In the genomic region with DNA sequence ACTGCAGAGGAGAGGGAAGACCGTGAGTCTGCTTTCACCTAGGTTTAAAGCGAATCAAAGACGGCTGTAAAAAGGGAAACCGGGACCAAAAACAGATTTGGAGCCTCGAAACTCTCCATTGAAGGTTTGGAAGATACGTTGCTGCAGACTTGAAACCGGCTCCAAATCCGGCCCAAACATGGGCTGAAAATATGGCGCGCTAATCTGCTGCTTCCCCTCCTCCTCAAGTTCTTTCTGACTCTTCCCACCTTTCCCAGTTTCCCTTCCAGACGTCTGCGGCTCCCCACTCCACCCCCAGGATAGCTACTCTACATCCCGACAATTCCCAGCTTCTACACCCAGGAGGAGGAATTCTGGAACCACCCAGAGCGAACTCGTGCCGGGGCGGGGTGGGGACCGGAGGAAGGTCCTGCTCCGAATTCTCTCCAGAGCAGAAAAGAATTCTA, we compare ENCODE assay signal across 8 cellular contexts. TPM values are rescaled to one million over a fixed set of nuclear protein-coding genes. Genes with fewer than 3 reads are reported as not detected.
DNase-seq lines count a peak whose midpoint lies in the region; ATAC-seq and TF ChIP-seq lines count a peak whose summit lies in the region.

No MANE protein-coding gene starts in this region.

- CTCF ChIA-PET in CD8-positive, alpha-beta memory T cell (lab: Charles Lee), result interaction anchor here (0.7 to 3.3 kb wide), 19 partner anchors 8 to 626 kb away, joined by 3 to 130 read pairs (median 9); a partner anchor contains a TSS
- CTCF ChIA-PET in WTC11 (lab: Charles Lee), result interaction anchor here (2.0 to 3.0 kb wide), 4 partner anchors 9 to 604 kb away, joined by 4 to 120 read pairs (median 19); a partner anchor contains a TSS

- ATAC-seq in WTC11, result no peak; the same call in 1 of the 2 replicates
- no peak for ATAC-seq in gastroesophageal sphincter
- peak in 1 of 4 donors; percentile 18 for ATAC-seq in psoas muscle
- ATAC-seq in activated naive CD4-positive, alpha-beta T cell treated with anti-CD3 and anti-CD28 coated beads, Interleukin-2, amount 50 U/mL, for 72 hours, result no peak

- peak overlapping the region; percentile 84 for H3K4me3 ChIP-seq in CD8-positive, alpha-beta memory T cell (ENCODE audit: low read length)
- H3K4me3 ChIP-seq in gastroesophageal sphincter (peak overlapping the region; percentile 26 to 57), psoas muscle (peak overlapping the region; percentile 73)

- peaks cover 13 to 59% (median 18%) of the 10 kb centered on the region in 3 donors for H3K36me3 Mint-ChIP-seq in CD8-positive, alpha-beta memory T cell
- H3K36me3 Mint-ChIP-seq in WTC11, result no peaks in the 10 kb centered on the region
- peaks cover 9 to 27% of the 10 kb centered on the region in 2 donors for H3K36me3 Mint-ChIP-seq in activated naive CD4-positive, alpha-beta T cell treated with anti-CD3 and anti-CD28 coated beads, Interleukin-2, amount 50 U/mL, for 72 hours

- H3K27ac ChIP-seq in CD8-positive, alpha-beta memory T cell (ENCODE audit: low read depth, low read length), result peak overlapping the region; percentile 72
- H3K27ac ChIP-seq in gastroesophageal sphincter (peak overlapping the region in 1 of 4 donors; percentile 20), psoas muscle (no peak overlapping the region)

- no peaks in the 10 kb centered on the region for H3K9me3 Mint-ChIP-seq in CD8-positive, alpha-beta memory T cell
- no peaks in the 10 kb centered on the region for H3K9me3 Mint-ChIP-seq in WTC11
- H3K9me3 Mint-ChIP-seq in activated naive CD4-positive, alpha-beta T cell treated with anti-CD3 and anti-CD28 coated beads, Interleukin-2, amount 50 U/mL, for 72 hours, result no peaks in the 10 kb centered on the region

- no peak for TF ChIP-seq POLR2A in gastroesophageal sphincter (IDR thresholded peaks at IDR 0.05)

- H3K36me3 ChIP-seq in CD8-positive, alpha-beta memory T cell (ENCODE audit: insufficient read depth, low read length), result peaks cover 6% of the 10 kb centered on the region
- no peaks in the 10 kb centered on the region for H3K36me3 ChIP-seq in gastroesophageal sphincter
- H3K36me3 ChIP-seq in psoas muscle (ENCODE audit: insufficient read depth in 1 of 2, low read depth in 1 of 2), result no peaks in the 10 kb centered on the region

- no peak for TF ChIP-seq EP300 in gastroesophageal sphincter (IDR thresholded peaks at IDR 0.05)

- POLR2A ChIA-PET in CD8-positive, alpha-beta memory T cell (lab: Charles Lee), result interaction anchor here (0.6 to 2.9 kb wide), 7 partner anchors 9 to 635 kb away, joined by 3 to 52 read pairs (median 14); a partner anchor contains a TSS
- POLR2A ChIA-PET in WTC11 (lab: Charles Lee), result interaction anchor here (2.1 kb wide), 1 partner anchor 8 kb away, joined by 9 read pairs; a partner anchor contains a TSS

- peaks cover 38 to 59% (median 47%) of the 10 kb centered on the region in 3 donors for H3K4me1 Mint-ChIP-seq in CD8-positive, alpha-beta memory T cell
- peaks cover 59% of the 10 kb centered on the region for H3K4me1 Mint-ChIP-seq in WTC11

- peak overlapping the region; percentile 95 to 100 (median 99) for H3K4me3 Mint-ChIP-seq in CD8-positive, alpha-beta memory T cell
- peak overlapping the region; percentile 82 for H3K4me3 Mint-ChIP-seq in WTC11

- no peaks in the 10 kb centered on the region for H3K27me3 ChIP-seq in CD8-positive, alpha-beta memory T cell (ENCODE audit: insufficient read depth, low read length, poor library complexity, severe bottlenecking)
- peaks cover 63% of the 10 kb centered on the region for H3K27me3 ChIP-seq in gastroesophageal sphincter
- H3K27me3 ChIP-seq in psoas muscle (ENCODE audit: insufficient read depth in 3 of 3, low read length in 2 of 3), result peaks cover 0 to 87% (median 27%) of the 10 kb centered on the region in 3 donors

- TF ChIP-seq CTCF in WTC11 (IDR thresholded peaks at IDR 0.05) (no peak), gastroesophageal sphincter (IDR thresholded peaks at IDR 0.05) (no peak), psoas muscle (IDR thresholded peaks at IDR 0.05) (no peak)

- H3K9me3 ChIP-seq in CD8-positive, alpha-beta memory T cell (ENCODE audit: low read length), result no peaks in the 10 kb centered on the region
- H3K9me3 ChIP-seq in gastroesophageal sphincter (no peaks in the 10 kb centered on the region), psoas muscle (no peaks in the 10 kb centered on the region)

- peaks cover 17% of the 10 kb centered on the region for H3K4me1 ChIP-seq in CD8-positive, alpha-beta memory T cell (ENCODE audit: insufficient read depth, low read length)
- peaks cover 0 to 40% (median 10%) of the 10 kb centered on the region in 3 donors for H3K4me1 ChIP-seq in gastroesophageal sphincter
- peaks cover 19% of the 10 kb centered on the region for H3K4me1 ChIP-seq in psoas muscle

- DNase-seq in CD8-positive, alpha-beta memory T cell, result no peak
- DNase-seq in WTC11 (ENCODE audit: low spot score), result no peak
- no peak for DNase-seq in psoas muscle
- DNase-seq in RKO (ENCODE audit: low spot score), result no peak
- no peak for DNase-seq in HUDEP-2 (lab: John Stamatoyannopoulos, UW; ENCODE audit: unreplicated experiment in 76 of 76)
- no peak for DNase-seq in HT-29 (ENCODE audit: low spot score)
- DNase-seq in activated naive CD4-positive, alpha-beta T cell treated with anti-CD3 and anti-CD28 coated beads, Interleukin-2, amount 50 U/mL, for 72 hours (ENCODE audit: low spot score in 2 of 2), result no peak

- WGBS in gastroesophageal sphincter (ENCODE audit: low coverage in 1 of 2), 2 donors, result 0 to 2% methylated on average over 12 to 14 of the region's 19 CpGs
- WGBS in psoas muscle, 3 donors, result 1 to 2% (median 2%) methylated on average over 19 of the region's 19 CpGs

- intact Hi-C loops in psoas muscle (cut with DNase I), result loop anchor here (2.0 to 10.0 kb wide), 4 partner anchors 571 to 615 kb away; no protein-coding TSS in a partner anchor

- H3K27me3 Mint-ChIP-seq in CD8-positive, alpha-beta memory T cell, result peaks cover 5 to 10% of the 10 kb centered on the region in 2 donors
- peaks cover 95% of the 10 kb centered on the region for H3K27me3 Mint-ChIP-seq in WTC11 (ENCODE audit: low read depth)

- peak overlapping the region; percentile 85 to 99 (median 96) for H3K27ac Mint-ChIP-seq in CD8-positive, alpha-beta memory T cell
- H3K27ac Mint-ChIP-seq in WTC11, result no peak overlapping the region
- H3K27ac Mint-ChIP-seq in activated naive CD4-positive, alpha-beta T cell treated with anti-CD3 and anti-CD28 coated beads, Interleukin-2, amount 50 U/mL, for 72 hours, result peak overlapping the region in 1 of 2 donors; percentile 73

TF ChIP-seq in WTC11, 78 proteins besides CTCF, POLR2A, EP300 and RAD21 (continues in another document):
- no peak for TF ChIP-seq RELA (CRISPR knock-in tag; IDR thresholded peaks at IDR 0.05; ENCODE audit: borderline replicate concordance)
- TF ChIP-seq, protein P1, sequence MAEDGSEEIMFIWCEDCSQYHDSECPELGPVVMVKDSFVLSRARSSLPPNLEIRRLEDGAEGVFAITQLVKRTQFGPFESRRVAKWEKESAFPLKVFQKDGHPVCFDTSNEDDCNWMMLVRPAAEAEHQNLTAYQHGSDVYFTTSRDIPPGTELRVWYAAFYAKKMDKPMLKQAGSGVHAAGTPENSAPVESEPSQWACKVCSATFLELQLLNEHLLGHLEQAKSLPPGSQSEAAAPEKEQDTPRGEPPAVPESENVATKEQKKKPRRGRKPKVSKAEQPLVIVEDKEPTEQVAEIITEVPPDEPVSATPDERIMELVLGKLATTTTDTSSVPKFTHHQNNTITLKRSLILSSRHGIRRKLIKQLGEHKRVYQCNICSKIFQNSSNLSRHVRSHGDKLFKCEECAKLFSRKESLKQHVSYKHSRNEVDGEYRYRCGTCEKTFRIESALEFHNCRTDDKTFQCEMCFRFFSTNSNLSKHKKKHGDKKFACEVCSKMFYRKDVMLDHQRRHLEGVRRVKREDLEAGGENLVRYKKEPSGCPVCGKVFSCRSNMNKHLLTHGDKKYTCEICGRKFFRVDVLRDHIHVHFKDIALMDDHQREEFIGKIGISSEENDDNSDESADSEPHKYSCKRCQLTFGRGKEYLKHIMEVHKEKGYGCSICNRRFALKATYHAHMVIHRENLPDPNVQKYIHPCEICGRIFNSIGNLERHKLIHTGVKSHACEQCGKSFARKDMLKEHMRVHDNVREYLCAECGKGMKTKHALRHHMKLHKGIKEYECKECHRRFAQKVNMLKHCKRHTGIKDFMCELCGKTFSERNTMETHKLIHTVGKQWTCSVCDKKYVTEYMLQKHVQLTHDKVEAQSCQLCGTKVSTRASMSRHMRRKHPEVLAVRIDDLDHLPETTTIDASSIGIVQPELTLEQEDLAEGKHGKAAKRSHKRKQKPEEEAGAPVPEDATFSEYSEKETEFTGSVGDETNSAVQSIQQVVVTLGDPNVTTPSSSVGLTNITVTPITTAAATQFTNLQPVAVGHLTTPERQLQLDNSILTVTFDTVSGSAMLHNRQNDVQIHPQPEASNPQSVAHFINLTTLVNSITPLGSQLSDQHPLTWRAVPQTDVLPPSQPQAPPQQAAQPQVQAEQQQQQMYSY (CRISPR knock-in tag; IDR thresholded peaks at IDR 0.05), result no peak
- TF ChIP-seq, protein P2, sequence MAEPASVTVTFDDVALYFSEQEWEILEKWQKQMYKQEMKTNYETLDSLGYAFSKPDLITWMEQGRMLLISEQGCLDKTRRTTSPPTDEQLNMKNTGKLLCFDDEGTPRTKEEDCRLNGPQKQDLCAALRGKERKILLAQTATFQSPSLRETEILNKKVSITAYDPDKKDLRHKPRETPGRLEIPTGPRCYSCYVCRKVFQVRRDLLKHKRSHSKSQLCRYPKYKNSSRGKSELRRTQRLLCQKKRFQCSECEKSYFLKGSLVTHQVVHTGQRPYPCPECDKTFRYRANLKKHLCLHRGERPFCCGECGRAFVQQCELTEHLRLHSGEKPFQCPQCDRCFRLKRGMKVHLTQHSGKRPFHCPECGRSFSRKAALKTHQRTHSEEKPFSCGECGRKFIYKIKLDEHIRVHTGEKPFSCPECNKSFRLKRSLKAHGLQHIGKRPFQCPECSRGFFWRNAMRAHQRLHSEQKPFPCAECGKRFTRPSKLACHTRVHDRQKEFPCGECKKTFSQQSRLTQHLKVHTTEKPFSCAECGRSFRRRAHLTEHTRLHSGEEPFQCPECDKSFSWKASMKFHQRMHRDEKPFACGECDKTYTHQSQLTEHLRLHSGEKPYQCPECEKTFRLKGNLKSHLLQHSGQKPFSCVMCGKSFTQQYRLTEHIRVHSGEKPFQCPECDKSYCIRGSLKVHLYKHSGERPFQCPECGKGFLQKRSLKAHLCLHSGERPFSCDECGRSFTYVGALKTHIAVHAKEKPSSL (CRISPR knock-in tag; conservative IDR thresholded peaks at IDR 0.05), result no peak

RNA-seq across cellular contexts. Expression of a gene that starts 8.7 kb away (rescaled TPM):
- total RNA-seq in CD8-positive, alpha-beta memory T cell, result 10 to 100 TPM; 37.1 to 37.2 TPM
- 188 TPM for polyA plus RNA-seq in CD8-positive, alpha-beta memory T cell
- total RNA-seq in WTC11 (2021) (0.76 to 1.4 TPM (median 1.1 TPM) in 3 replicates), gastroesophageal sphincter (under 1 TPM in 2 of 4 donors, not detected in 2; 0.15 to 0.67 TPM), psoas muscle (under 1 TPM in 3 of 4 donors, not detected in 1; 0.07 to 0.15 (median 0.09) TPM)
- polyA plus RNA-seq in psoas muscle, result under 1 TPM in 2 of 3 donors, not detected in 1; 0.01 to 0.03 TPM
- total RNA-seq in HT-29 (2014; rRNA removed; shearing (Covaris generic)), result not detected in 2 replicates
- total RNA-seq in activated naive CD4-positive, alpha-beta T cell treated with anti-CD3 and anti-CD28 coated beads, Interleukin-2, amount 50 U/mL, for 72 hours, result 1 to 10 TPM in 1 of 2 donors, under 1 TPM in 1; 0.29 to 1.7 TPM

Comparison
In these comparisons a context has a peak if more than half of its experiments do, and no peak if none do; other contexts are left out.
1. RNA of a gene that starts 8.7 kb away (total RNA-seq): 37.1 to 37.2 TPM in CD8-positive, alpha-beta memory T cell; 0.29 to 1.7 TPM in activated naive CD4-positive, alpha-beta T cell treated with anti-CD3 and anti-CD28 coated beads, Interleukin-2, amount 50 U/mL, for 72 hours, 0.76 to 1.4 TPM in WTC11, 0.15 to 0.67 TPM in gastroesophageal sphincter, 0.07 to 0.15 TPM in psoas muscle and not detected in HT-29; every median in the first group is over 10 times any median in the second.
2. Peak in every context shown above with its lines, with median percentiles within 50 percentile points of each other: H3K4me3 ChIP-seq.